ENCODE assay signal across 39 cellular contexts in genomic region chr5:37891832-37892231, GRCh38. TPM values are rescaled to one million over a fixed set of nuclear protein-coding genes. Genes with fewer than 3 reads are reported as not detected.
"Had no signal": no experiment of that assay in that cellular context is flagged by ENCODE, and none has a peak within 500 bp of the region (broad histone marks: within the 10 kb centered on the region; RNA-seq: fewer than 3 reads in every experiment).

No MANE protein-coding gene starts in this region.

- DNase-seq: activated B cell treated with CpG ODN at 0.5 μM for 24 hours; activated CD4-positive, alpha-beta memory T cell treated with anti-CD3 and anti-CD28 coated beads for 36 hours; activated CD4-positive, alpha-beta T cell treated with anti-CD3 and anti-CD28 coated beads for 4 hours; activated CD4-positive, alpha-beta T cell treated with anti-CD3 and anti-CD28 coated beads, Interleukin-2, amount 10 ng/mL, durations not matched to agents 24 days and 14 days; activated CD4-positive, alpha-beta T cell treated with anti-CD3 and anti-CD28 coated beads, Interleukin-2, amount 50 U/mL, for 1 hour; activated CD4-positive, alpha-beta T cell treated with anti-CD3 and anti-CD28 coated beads, Interleukin-2, amount 50 U/mL, for 4 hours; activated CD4-positive, CD25-positive, alpha-beta regulatory T cell treated with anti-CD3 and anti-CD28 coated beads, Interleukin-2, amount 50 U/mL, for 72 hours; activated CD8-positive, alpha-beta memory T cell treated with anti-CD3 and anti-CD28 coated beads, Interleukin-2, amount 50 U/mL, for 4 hours; activated CD8-positive, alpha-beta T cell treated with anti-CD3 and anti-CD28 coated beads for 36 hours; activated effector memory CD4-positive, alpha-beta T cell treated with anti-CD3 and anti-CD28 coated beads, Interleukin-2, amount 50 U/mL, for 16 hours; activated gamma-delta T cell treated with Interleukin-2 at 50 U/mL for 16 hours; activated naive CD4-positive, alpha-beta T cell; activated naive CD4-positive, alpha-beta T cell treated with anti-CD3 and anti-CD28 coated beads for 36 hours; activated naive CD4-positive, alpha-beta T cell treated with anti-CD3 and anti-CD28 coated beads, Interleukin-2, amount 50 U/mL, for 16 hours; activated naive CD8-positive, alpha-beta T cell treated with anti-CD3 and anti-CD28 coated beads for 36 hours; activated T-cell treated with anti-CD3 and anti-CD28 coated beads for 4 hours; activated T-cell treated with anti-CD3 and anti-CD28 coated beads, Interleukin-2, amount 50 U/mL, for 1 hour; activated T-cell treated with anti-CD3 and anti-CD28 coated beads, Interleukin-2, amount 50 U/mL, for 4 hours; activated T-cell treated with anti-CD3 and anti-CD28 coated beads, Interleukin-2, amount 50 U/mL, for 72 hours; adrenal gland; amniotic stem cell; aorta; body of pancreas; brain microvascular endothelial cell; central memory CD4-positive, alpha-beta T cell; T-cell; T-helper 17 cell; T-helper 9 cell had no signal

- H3K27ac ChIP-seq: adrenal gland, body of pancreas, brain microvascular endothelial cell, breast epithelium, VCaP had no signal

- H3K4me1 ChIP-seq: adrenal gland, body of pancreas, breast epithelium had no signal

- H3K4me1 Mint-ChIP-seq: activated B cell treated with CpG ODN at 0.5 μM for 24 hours; activated CD4-positive, alpha-beta T cell treated with anti-CD3 and anti-CD28 coated beads, Interleukin-2, amount 10 ng/mL, durations not matched to agents 24 days and 14 days; activated naive CD8-positive, alpha-beta T cell treated with anti-CD3 and anti-CD28 coated beads for 36 hours; activated T-helper 17 cell treated with anti-CD3 and anti-CD28 coated beads, Interleukin-2, amount 50 U/mL, for 72 hours; T-cell; T-helper 17 cell had no signal

- H3K27me3 Mint-ChIP-seq: activated CD8-positive, alpha-beta T cell treated with anti-CD3 and anti-CD28 coated beads for 36 hours; activated naive CD8-positive, alpha-beta T cell treated with anti-CD3 and anti-CD28 coated beads for 36 hours had no signal

- FAIRE-seq: astrocyte, TTC549 had no signal

- ATAC-seq: activated CD8-positive, alpha-beta T cell treated with anti-CD3 and anti-CD28 coated beads for 36 hours; activated naive CD4-positive, alpha-beta T cell treated with anti-CD3 and anti-CD28 coated beads, Interleukin-2, amount 50 U/mL, for 72 hours; activated T-cell treated with anti-CD3 and anti-CD28 coated beads, Interleukin-2, amount 50 U/mL, for 4 hours; activated T-cell treated with anti-CD3 and anti-CD28 coated beads, Interleukin-2, amount 50 U/mL, for 72 hours; activated T-helper 17 cell treated with anti-CD3 and anti-CD28 coated beads, Interleukin-2, amount 50 U/mL, for 72 hours; body of pancreas; T-cell; T-helper 17 cell had no signal

- H3K27me3 ChIP-seq: adrenal gland, body of pancreas, brain microvascular endothelial cell, breast epithelium had no signal

- H3K9me3 ChIP-seq: adrenal gland, body of pancreas, breast epithelium had no signal

- H3K4me3 ChIP-seq: adrenal gland, body of pancreas, breast epithelium had no signal

- H3K27ac Mint-ChIP-seq: activated B cell treated with CpG ODN at 0.5 μM for 24 hours; activated CD4-positive, alpha-beta memory T cell treated with anti-CD3 and anti-CD28 coated beads for 36 hours; activated CD4-positive, alpha-beta T cell treated with anti-CD3 and anti-CD28 coated beads, Interleukin-2, amount 10 ng/mL, durations not matched to agents 24 days and 14 days; activated CD8-positive, alpha-beta T cell treated with anti-CD3 and anti-CD28 coated beads for 36 hours; activated naive CD4-positive, alpha-beta T cell treated with anti-CD3 and anti-CD28 coated beads for 36 hours; activated naive CD4-positive, alpha-beta T cell treated with anti-CD3 and anti-CD28 coated beads, Interleukin-2, amount 50 U/mL, for 72 hours; activated naive CD8-positive, alpha-beta T cell treated with anti-CD3 and anti-CD28 coated beads for 36 hours; activated T-cell treated with anti-CD3 and anti-CD28 coated beads, Interleukin-2, amount 50 U/mL, for 72 hours; activated T-helper 1 cell treated with anti-CD3 and anti-CD28 coated beads, Interleukin-12 subunit alpha, Interleukin-12 subunit beta, Interleukin-2, Interleukin-4 antibody, amounts not matched to agents 30 ng/mL and 10 ng/mL and 1 ng/mL, durations not matched to agents 14 hours and 24 hours and 36 hours; activated T-helper 17 cell treated with anti-CD3 and anti-CD28 coated beads, Interleukin-2, amount 50 U/mL, for 72 hours; T-cell; T-helper 17 cell; T-helper 2 cell treated with Interferon-gamma antibody and Interleukin-4, amounts not matched to agents 5 μg/mL and 100 μg/mL, for 36 hours had no signal

- H3K4me3 Mint-ChIP-seq: activated B cell treated with CpG ODN at 0.5 μM for 24 hours; activated CD4-positive, alpha-beta memory T cell treated with anti-CD3 and anti-CD28 coated beads for 36 hours; activated CD4-positive, alpha-beta T cell treated with anti-CD3 and anti-CD28 coated beads, Interleukin-2, amount 10 ng/mL, durations not matched to agents 24 days and 14 days; activated CD8-positive, alpha-beta T cell treated with anti-CD3 and anti-CD28 coated beads for 36 hours; activated naive CD4-positive, alpha-beta T cell treated with anti-CD3 and anti-CD28 coated beads for 36 hours; activated naive CD8-positive, alpha-beta T cell treated with anti-CD3 and anti-CD28 coated beads for 36 hours; activated T-cell treated with anti-CD3 and anti-CD28 coated beads, Interleukin-2, amount 50 U/mL, for 4 hours; activated T-cell treated with anti-CD3 and anti-CD28 coated beads, Interleukin-2, amount 50 U/mL, for 72 hours; activated T-helper 1 cell treated with anti-CD3 and anti-CD28 coated beads, Interleukin-12 subunit alpha, Interleukin-12 subunit beta, Interleukin-2, Interleukin-4 antibody, amounts not matched to agents 30 ng/mL and 10 ng/mL and 1 ng/mL, durations not matched to agents 14 hours and 24 hours and 36 hours; activated T-helper 17 cell treated with anti-CD3 and anti-CD28 coated beads, Interleukin-2, amount 50 U/mL, for 72 hours; T-cell; T-helper 17 cell; T-helper 2 cell treated with Interferon-gamma antibody and Interleukin-4, amounts not matched to agents 5 μg/mL and 100 μg/mL, for 36 hours had no signal

- H3K36me3 Mint-ChIP-seq: activated CD4-positive, alpha-beta memory T cell treated with anti-CD3 and anti-CD28 coated beads for 36 hours; activated naive CD4-positive, alpha-beta T cell treated with anti-CD3 and anti-CD28 coated beads, Interleukin-2, amount 50 U/mL, for 72 hours; activated naive CD8-positive, alpha-beta T cell treated with anti-CD3 and anti-CD28 coated beads for 36 hours; T-cell had no signal

- H3K36me3 ChIP-seq: adrenal gland, brain microvascular endothelial cell, breast epithelium had no signal

- H3K9me3 Mint-ChIP-seq: activated B cell treated with CpG ODN at 0.5 μM for 24 hours; activated CD4-positive, alpha-beta memory T cell treated with anti-CD3 and anti-CD28 coated beads for 36 hours; activated CD4-positive, alpha-beta T cell treated with anti-CD3 and anti-CD28 coated beads, Interleukin-2, amount 10 ng/mL, durations not matched to agents 24 days and 14 days; activated CD8-positive, alpha-beta T cell treated with anti-CD3 and anti-CD28 coated beads for 36 hours; activated naive CD4-positive, alpha-beta T cell treated with anti-CD3 and anti-CD28 coated beads for 36 hours; activated naive CD4-positive, alpha-beta T cell treated with anti-CD3 and anti-CD28 coated beads, Interleukin-2, amount 50 U/mL, for 72 hours; activated naive CD8-positive, alpha-beta T cell treated with anti-CD3 and anti-CD28 coated beads for 36 hours; activated T-cell treated with anti-CD3 and anti-CD28 coated beads, Interleukin-2, amount 50 U/mL, for 4 hours; activated T-helper 1 cell treated with anti-CD3 and anti-CD28 coated beads, Interleukin-12 subunit alpha, Interleukin-12 subunit beta, Interleukin-2, Interleukin-4 antibody, amounts not matched to agents 30 ng/mL and 10 ng/mL and 1 ng/mL, durations not matched to agents 14 hours and 24 hours and 36 hours; activated T-helper 17 cell treated with anti-CD3 and anti-CD28 coated beads, Interleukin-2, amount 50 U/mL, for 72 hours; T-helper 2 cell treated with Interferon-gamma antibody and Interleukin-4, amounts not matched to agents 5 μg/mL and 100 μg/mL, for 36 hours had no signal

RNA-seq across cellular contexts. Expression of gene GDNF, which starts 52.0 kb away (rescaled TPM):
- total RNA-seq: activated B cell treated with CpG ODN at 0.5 μM for 24 hours; activated CD4-positive, alpha-beta memory T cell treated with anti-CD3 and anti-CD28 coated beads for 36 hours; activated CD8-positive, alpha-beta memory T cell treated with anti-CD3 and anti-CD28 coated beads for 36 hours; activated CD8-positive, alpha-beta T cell treated with anti-CD3 and anti-CD28 coated beads for 36 hours; activated naive CD4-positive, alpha-beta T cell treated with anti-CD3 and anti-CD28 coated beads for 36 hours; activated naive CD4-positive, alpha-beta T cell treated with anti-CD3 and anti-CD28 coated beads, Interleukin-2, amount 50 U/mL, for 72 hours; activated naive CD8-positive, alpha-beta T cell treated with anti-CD3 and anti-CD28 coated beads for 36 hours; activated T-cell treated with anti-CD3 and anti-CD28 coated beads, Interleukin-2, amount 50 U/mL, for 4 hours; activated T-cell treated with anti-CD3 and anti-CD28 coated beads, Interleukin-2, amount 50 U/mL, for 72 hours; activated T-helper 17 cell treated with anti-CD3 and anti-CD28 coated beads, Interleukin-2, amount 50 U/mL, for 72 hours; body of pancreas; cerebellum; T-cell; T-helper 1 cell treated with Interleukin-12 subunit alpha and Interleukin-12 subunit beta and Interleukin-4 antibody, amounts not matched to agents 30 ng/mL and 1 ng/mL, for 36 hours; T-helper 17 cell had no signal
- polyA plus RNA-seq: aorta had no signal
